Comparison of ENCODE assay signal across 10 cellular contexts in genomic region chr6:6407061-6407723, GRCh38.
DNase-seq lines count a peak whose midpoint lies in the region; ATAC-seq and TF ChIP-seq lines count a peak whose summit lies in the region.
"Had no signal": no experiment of that assay in that cellular context is flagged by ENCODE, and none has a peak within 500 bp of the region (broad histone marks: within the 10 kb centered on the region; RNA-seq: fewer than 3 reads in every experiment).

No MANE protein-coding gene starts in this region.

- DNase-seq in AG08395 (ENCODE audit: low spot score) (peak; percentile 10), OCI-M1 (lab: John Stamatoyannopoulos, UW) (peak; percentile 24), G401 (ENCODE audit: low spot score) (no peak), osteoblast (ENCODE audit: insufficient read length, low spot score, missing footprints) (no peak), DMS114 treated with DMSO at 0.1 percent for 48 hours (lab: John Stamatoyannopoulos, UW; ENCODE audit: unreplicated experiment) (no peak)
- no peak for DNase-seq in activated CD4-positive, alpha-beta T cell treated with anti-CD3 and anti-CD28 coated beads, Interleukin-2, amount 50 U/mL, for 1 hour
- DNase-seq: activated gamma-delta T cell had no signal

- no peak overlapping the region for H3K4me3 ChIP-seq in osteoblast (ENCODE audit: insufficient read depth, low read length)

- H3K9me3 ChIP-seq in osteoblast (ENCODE audit: low read depth, low read length) = no peaks in the 10 kb centered on the region

- no peaks in the 10 kb centered on the region for H3K27me3 ChIP-seq in osteoblast (ENCODE audit: insufficient read depth, low read length)

- in situ Hi-C loops in G401 (cut with HindIII; ENCODE audit: low sequenced_read_pairs) = no loop called here

- no peak overlapping the region for H2AFZ ChIP-seq in osteoblast (ENCODE audit: low read length)

- no peak overlapping the region for H3K27ac ChIP-seq in osteoblast (ENCODE audit: low read depth, low read length)
- H3K27ac ChIP-seq: C4-2B had no signal

- ATAC-seq in GM19035 (IDR thresholded peaks at IDR 0.05; ENCODE audit: unreplicated experiment) = peak; percentile 98
- ATAC-seq in HG03025 (IDR thresholded peaks at IDR 0.05; ENCODE audit: low FRiP score, unreplicated experiment) = peak; percentile 99

- H3K4me1 ChIP-seq in osteoblast (ENCODE audit: insufficient read depth, low read length) = no peaks in the 10 kb centered on the region

- no peaks in the 10 kb centered on the region for H4K20me1 ChIP-seq in osteoblast (ENCODE audit: insufficient read depth, low read length)

- no peak for TF ChIP-seq CTCF in osteoblast (IDR thresholded peaks at IDR 0.05; ENCODE audit: extremely low read depth, low read depth, low read length)

- H3K4me2 ChIP-seq in osteoblast (ENCODE audit: insufficient read depth, low read length) = no peak overlapping the region

- no peaks in the 10 kb centered on the region for H3K79me2 ChIP-seq in osteoblast (ENCODE audit: insufficient read depth, low read length)

- H3K36me3 ChIP-seq in osteoblast (ENCODE audit: insufficient read depth, low read length) = no peaks in the 10 kb centered on the region

Comparison
In these comparisons a context has a peak if more than half of its experiments do, and no peak if none do; other contexts are left out.
1. DNase-seq: peak in AG08395 (single experiment) and OCI-M1 (single experiment); none in G401 (single experiment), osteoblast (single experiment), activated CD4-positive, alpha-beta T cell treated with anti-CD3 and anti-CD28 coated beads, Interleukin-2, amount 50 U/mL, for 1 hour (single experiment) and DMS114 treated with DMSO at 0.1 percent for 48 hours (single experiment).